Comparison of ENCODE assay signal across 8 cellular contexts in genomic region chr22:31556627-31557203, GRCh38.
A peak's percentile ranks its signal among the peaks of the same experiment; 100 is the strongest.
DNase-seq lines count a peak whose midpoint lies in the region; ATAC-seq and TF ChIP-seq lines count a peak whose summit lies in the region.

No MANE protein-coding gene starts in this region.

- H3K4me3 ChIP-seq in CD8-positive, alpha-beta T cell (ENCODE audit: low read depth, low read length): no peak overlapping the region
- no peak overlapping the region for H3K4me3 ChIP-seq in GM23338
- H3K4me3 ChIP-seq in SJCRH30: no peak overlapping the region
- H3K4me3 ChIP-seq in fibroblast of the aortic adventitia (ENCODE audit: low read depth, low read length): no peak overlapping the region

- no peak overlapping the region for H3K4me2 ChIP-seq in GM23338

- no peaks in the 10 kb centered on the region for H3F3A ChIP-seq in GM23338 (replicated peaks; ENCODE audit: low read depth)

- H3K9me3 Mint-ChIP-seq in CD8-positive, alpha-beta T cell: no peaks in the 10 kb centered on the region
- no peaks in the 10 kb centered on the region for H3K9me3 Mint-ChIP-seq in GM23338
- H3K9me3 Mint-ChIP-seq in progenitor cell of endocrine pancreas (ENCODE audit: low read depth): no peaks in the 10 kb centered on the region

- intact Hi-C loops in CD8-positive, alpha-beta T cell (cut with DNase I, micrococcal nuclease): loop anchor here (1.0 kb wide), 2 partner anchors 77 to 78 kb away; no protein-coding TSS in a partner anchor

- DNase-seq in CD8-positive, alpha-beta T cell: no peak
- DNase-seq in GM23338 (ENCODE audit: low spot score) (peak; percentile 60), SJCRH30 (peak; percentile 6 to 49), fibroblast of the aortic adventitia (ENCODE audit: low read depth) (peak; percentile 62), progenitor cell of endocrine pancreas (ENCODE audit: low spot score, unreplicated experiment) (no peak), NCI-H187 (lab: John Stamatoyannopoulos, UW) (no peak)

- no peak overlapping the region for H3K27ac Mint-ChIP-seq in CD8-positive, alpha-beta T cell
- H3K27ac Mint-ChIP-seq in GM23338: no peak overlapping the region
- H3K27ac Mint-ChIP-seq in progenitor cell of endocrine pancreas: no peak overlapping the region

- no peaks in the 10 kb centered on the region for H3K4me1 ChIP-seq in CD8-positive, alpha-beta T cell (ENCODE audit: insufficient read depth, low read length)
- no peaks in the 10 kb centered on the region for H3K4me1 ChIP-seq in GM23338 (ENCODE audit: insufficient read depth)
- no peaks in the 10 kb centered on the region; the same call in 1 of the 2 replicates for H3K4me1 ChIP-seq in SJCRH30

- H3K4me3 Mint-ChIP-seq in CD8-positive, alpha-beta T cell: no peak overlapping the region
- H3K4me3 Mint-ChIP-seq in GM23338 (no peak overlapping the region), progenitor cell of endocrine pancreas (ENCODE audit: low read depth) (no peak overlapping the region)

- no peaks in the 10 kb centered on the region for H3K27me3 ChIP-seq in CD8-positive, alpha-beta T cell (ENCODE audit: insufficient read depth, low read length)
- H3K27me3 ChIP-seq in GM23338 (ENCODE audit: insufficient read depth) (no peaks in the 10 kb centered on the region), SJCRH30 (no peaks in the 10 kb centered on the region)

- peaks cover 12% of the 10 kb centered on the region for H3K4me1 Mint-ChIP-seq in CD8-positive, alpha-beta T cell (ENCODE audit: low read depth)
- H3K4me1 Mint-ChIP-seq in GM23338: peaks cover 6% of the 10 kb centered on the region; the same call in 2 of the 3 replicates
- H3K4me1 Mint-ChIP-seq in progenitor cell of endocrine pancreas (ENCODE audit: low read depth): peaks cover 2% of the 10 kb centered on the region

- no peaks in the 10 kb centered on the region for H4K20me1 ChIP-seq in GM23338 (replicated peaks; ENCODE audit: insufficient read depth)

- no peaks in the 10 kb centered on the region for H3K79me2 ChIP-seq in GM23338 (replicated peaks; ENCODE audit: insufficient read depth)

- no peaks in the 10 kb centered on the region for H3K9me3 ChIP-seq in CD8-positive, alpha-beta T cell (ENCODE audit: low read length)
- no peaks in the 10 kb centered on the region for H3K9me3 ChIP-seq in SJCRH30 (replicated peaks)

- H3K27ac ChIP-seq in CD8-positive, alpha-beta T cell (ENCODE audit: low read depth, low read length): no peak overlapping the region
- no peak overlapping the region for H3K27ac ChIP-seq in GM23338 (ENCODE audit: low read depth)
- H3K27ac ChIP-seq in SJCRH30: no peak overlapping the region

- POLR2A ChIA-PET in CD8-positive, alpha-beta T cell (lab: Charles Lee): no interaction called here

- CTCF ChIA-PET in CD8-positive, alpha-beta T cell (lab: Charles Lee): interaction anchor here (0.7 to 3.1 kb wide), 10 partner anchors 10 to 81 kb away, joined by 3 to 24 read pairs (median 3); no protein-coding TSS in a partner anchor

- H3K9me2 ChIP-seq in GM23338 (ENCODE audit: insufficient read depth): no peaks in the 10 kb centered on the region

- H3K27me3 Mint-ChIP-seq in CD8-positive, alpha-beta T cell (ENCODE audit: low read depth): no peaks in the 10 kb centered on the region
- H3K27me3 Mint-ChIP-seq in GM23338 (ENCODE audit: insufficient read depth, low read depth, poor library complexity): no peaks in the 10 kb centered on the region
- no peaks in the 10 kb centered on the region for H3K27me3 Mint-ChIP-seq in progenitor cell of endocrine pancreas

- peaks cover 43% of the 10 kb centered on the region for H3K36me3 ChIP-seq in CD8-positive, alpha-beta T cell (ENCODE audit: insufficient read depth, low read length)
- H3K36me3 ChIP-seq in GM23338 (ENCODE audit: insufficient read depth): no peaks in the 10 kb centered on the region
- H3K36me3 ChIP-seq in SJCRH30: no peaks in the 10 kb centered on the region

- ATAC-seq in CD8-positive, alpha-beta T cell: peak; percentile 65
- peak; percentile 19 for ATAC-seq in GM23338
- no peak for ATAC-seq in GM19395 (IDR thresholded peaks at IDR 0.05; ENCODE audit: unreplicated experiment)
- ATAC-seq in GM21526 (IDR thresholded peaks at IDR 0.05; ENCODE audit: low FRiP score, unreplicated experiment): no peak

- peaks cover 64% of the 10 kb centered on the region for H3K36me3 Mint-ChIP-seq in CD8-positive, alpha-beta T cell
- H3K36me3 Mint-ChIP-seq in GM23338 (ENCODE audit: low read depth) (no peaks in the 10 kb centered on the region), progenitor cell of endocrine pancreas (ENCODE audit: insufficient read depth) (no peaks in the 10 kb centered on the region)

- H2AFZ ChIP-seq in GM23338: no peak overlapping the region

- TF ChIP-seq CTCF in CD8-positive, alpha-beta T cell (IDR thresholded peaks at IDR 0.05): no peak
- TF ChIP-seq CTCF in GM23338 (conservative IDR thresholded peaks at IDR 0.05; ENCODE audit: low read depth in 2 of 2) (peak; percentile 58 to 63), fibroblast of the aortic adventitia (IDR thresholded peaks at IDR 0.05; ENCODE audit: insufficient read depth, low read length) (peak; percentile 74), progenitor cell of endocrine pancreas (IDR thresholded peaks at IDR 0.05; ENCODE audit: unreplicated experiment) (peak; percentile 66)

TF ChIP-seq in GM23338, 12 proteins besides CTCF, POLR2A, EP300 and RAD21:
- no peak for TF ChIP-seq REST (IDR thresholded peaks at IDR 0.05; ENCODE audit: unreplicated experiment)
- TF ChIP-seq POLR2AphosphoS5 (IDR thresholded peaks at IDR 0.05; ENCODE audit: low read depth): no peak
- no peak for TF ChIP-seq NANOG (IDR thresholded peaks at IDR 0.05; ENCODE audit: borderline replicate concordance)

Comparison
In these comparisons a context has a peak if more than half of its experiments do, and no peak if none do; other contexts are left out.
1. ATAC-seq: peak in CD8-positive, alpha-beta T cell (single experiment) and GM23338 (single experiment); none in GM19395 (single experiment) and GM21526 (single experiment).
2. DNase-seq: peak in GM23338 (single experiment), SJCRH30 (2 of 2) and fibroblast of the aortic adventitia (single experiment); none in CD8-positive, alpha-beta T cell (0 of 7), progenitor cell of endocrine pancreas (single experiment) and NCI-H187 (0 of 2).